Comparison of ENCODE assay signal across 1 cellular context in genomic region chr7:19284596-19285300, GRCh38.
TF ChIP-seq lines count a peak whose summit lies in the region.

No MANE protein-coding gene starts in this region.

TF ChIP-seq in WTC11, 78 proteins besides CTCF, POLR2A, EP300 and RAD21 (continued from another document):
- TF ChIP-seq ZNF219 (CRISPR knock-in tag; IDR thresholded peaks at IDR 0.05; ENCODE audit: borderline replicate concordance) (no peak), HMGA2 (CRISPR knock-in tag; IDR thresholded peaks at IDR 0.05) (no peak), ESRRA (CRISPR knock-in tag; IDR thresholded peaks at IDR 0.05; ENCODE audit: borderline replicate concordance) (no peak), NFYB (CRISPR knock-in tag; conservative IDR thresholded peaks at IDR 0.05; ENCODE audit: low read depth) (no peak), SOX15 (CRISPR knock-in tag; IDR thresholded peaks at IDR 0.05) (no peak), ETV6 (CRISPR knock-in tag; IDR thresholded peaks at IDR 0.05) (no peak), USF2 (CRISPR knock-in tag; IDR thresholded peaks at IDR 0.05) (no peak), OVOL2 (CRISPR knock-in tag; IDR thresholded peaks at IDR 0.05; ENCODE audit: borderline replicate concordance) (no peak)
